In the genomic region with DNA sequence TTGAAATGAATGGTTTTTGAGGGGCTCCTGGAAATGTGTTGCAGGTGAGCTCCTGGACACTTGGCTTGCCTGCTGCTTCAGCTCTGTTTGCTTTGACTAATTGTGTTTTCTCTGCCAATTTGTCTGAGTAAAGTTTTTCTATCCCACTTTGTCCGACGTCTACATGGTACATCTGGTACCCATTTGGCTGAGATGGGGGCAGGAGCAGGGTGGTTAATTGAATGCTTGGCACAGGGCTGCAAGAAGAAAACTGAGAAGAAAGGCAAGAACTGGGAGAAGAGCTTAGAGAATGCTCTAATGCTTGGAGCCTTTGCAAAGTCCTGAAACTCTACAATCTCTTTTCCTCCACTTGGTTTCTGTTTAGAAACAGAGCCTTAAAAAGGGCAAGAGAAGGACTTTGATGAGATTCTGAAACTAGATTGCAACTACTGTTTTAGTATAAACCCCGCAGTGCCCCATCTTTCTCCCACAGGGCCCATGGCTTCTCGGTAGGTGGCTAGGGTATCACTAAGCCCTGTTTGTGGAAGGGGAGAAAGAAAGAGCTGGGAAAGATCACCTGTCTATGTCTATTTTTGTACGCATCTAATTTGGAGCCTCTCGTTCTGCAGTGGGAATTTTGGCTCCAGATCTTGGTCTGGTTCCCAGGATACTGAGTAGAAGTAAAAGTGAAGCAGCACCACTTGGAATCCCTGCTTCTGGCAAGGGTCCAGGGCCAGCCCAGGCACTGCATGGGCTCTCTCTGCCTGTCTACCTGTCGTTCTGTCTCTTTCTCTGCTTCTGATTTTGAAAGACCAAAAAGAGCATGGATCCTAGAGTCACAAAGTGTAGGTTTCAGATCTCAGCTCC, we compare ENCODE assay signal across 1 cellular context.
TF ChIP-seq lines count a peak whose summit lies in the region.

No MANE protein-coding gene starts in this region.

TF ChIP-seq in GM12878, 131 proteins besides CTCF, POLR2A, EP300 and RAD21 (continued from another document):
- TF ChIP-seq, protein P1, sequence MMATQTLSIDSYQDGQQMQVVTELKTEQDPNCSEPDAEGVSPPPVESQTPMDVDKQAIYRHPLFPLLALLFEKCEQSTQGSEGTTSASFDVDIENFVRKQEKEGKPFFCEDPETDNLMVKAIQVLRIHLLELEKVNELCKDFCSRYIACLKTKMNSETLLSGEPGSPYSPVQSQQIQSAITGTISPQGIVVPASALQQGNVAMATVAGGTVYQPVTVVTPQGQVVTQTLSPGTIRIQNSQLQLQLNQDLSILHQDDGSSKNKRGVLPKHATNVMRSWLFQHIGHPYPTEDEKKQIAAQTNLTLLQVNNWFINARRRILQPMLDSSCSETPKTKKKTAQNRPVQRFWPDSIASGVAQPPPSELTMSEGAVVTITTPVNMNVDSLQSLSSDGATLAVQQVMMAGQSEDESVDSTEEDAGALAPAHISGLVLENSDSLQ (IDR thresholded peaks at IDR 0.05) = no peak
- TF ChIP-seq IKZF1 (conservative IDR thresholded peaks at IDR 0.05) = peak; percentile 37; the same call in 1 of the 2 replicates
- TF ChIP-seq MTA3 (IDR thresholded peaks at IDR 0.05; ENCODE audit: borderline replicate concordance, low read length) = no peak
- TF ChIP-seq, protein P2, sequence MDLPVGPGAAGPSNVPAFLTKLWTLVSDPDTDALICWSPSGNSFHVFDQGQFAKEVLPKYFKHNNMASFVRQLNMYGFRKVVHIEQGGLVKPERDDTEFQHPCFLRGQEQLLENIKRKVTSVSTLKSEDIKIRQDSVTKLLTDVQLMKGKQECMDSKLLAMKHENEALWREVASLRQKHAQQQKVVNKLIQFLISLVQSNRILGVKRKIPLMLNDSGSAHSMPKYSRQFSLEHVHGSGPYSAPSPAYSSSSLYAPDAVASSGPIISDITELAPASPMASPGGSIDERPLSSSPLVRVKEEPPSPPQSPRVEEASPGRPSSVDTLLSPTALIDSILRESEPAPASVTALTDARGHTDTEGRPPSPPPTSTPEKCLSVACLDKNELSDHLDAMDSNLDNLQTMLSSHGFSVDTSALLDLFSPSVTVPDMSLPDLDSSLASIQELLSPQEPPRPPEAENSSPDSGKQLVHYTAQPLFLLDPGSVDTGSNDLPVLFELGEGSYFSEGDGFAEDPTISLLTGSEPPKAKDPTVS (IDR thresholded peaks at IDR 0.05; ENCODE audit: low read depth, low read length) = no peak
- no peak for TF ChIP-seq PML (IDR thresholded peaks at IDR 0.05; ENCODE audit: low read length)
- no peak for TF ChIP-seq SREBF1 (IDR thresholded peaks at IDR 0.05; ENCODE audit: low read length)
- 0 out of 4 replicates have a peak, but pooled peaks of 1 of the 2 experiments have one; percentile 15 for TF ChIP-seq IKZF2 (IDR thresholded peaks at IDR 0.05)
- TF ChIP-seq, protein P3, sequence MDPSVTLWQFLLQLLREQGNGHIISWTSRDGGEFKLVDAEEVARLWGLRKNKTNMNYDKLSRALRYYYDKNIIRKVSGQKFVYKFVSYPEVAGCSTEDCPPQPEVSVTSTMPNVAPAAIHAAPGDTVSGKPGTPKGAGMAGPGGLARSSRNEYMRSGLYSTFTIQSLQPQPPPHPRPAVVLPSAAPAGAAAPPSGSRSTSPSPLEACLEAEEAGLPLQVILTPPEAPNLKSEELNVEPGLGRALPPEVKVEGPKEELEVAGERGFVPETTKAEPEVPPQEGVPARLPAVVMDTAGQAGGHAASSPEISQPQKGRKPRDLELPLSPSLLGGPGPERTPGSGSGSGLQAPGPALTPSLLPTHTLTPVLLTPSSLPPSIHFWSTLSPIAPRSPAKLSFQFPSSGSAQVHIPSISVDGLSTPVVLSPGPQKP (IDR thresholded peaks at IDR 0.05; ENCODE audit: low read depth, low read length) = no peak
- no peak for TF ChIP-seq SMARCA5 (IDR thresholded peaks at IDR 0.05)
- no peak for TF ChIP-seq SUZ12 (IDR thresholded peaks at IDR 0.05; ENCODE audit: unreplicated experiment)
- no peak for TF ChIP-seq SMC3 (IDR thresholded peaks at IDR 0.05; ENCODE audit: borderline replicate concordance, low read length)
